ENCODE assay signal across 16 cellular contexts in genomic region chr20:62412194-62413024, GRCh38. TPM values are rescaled to one million over a fixed set of nuclear protein-coding genes. Genes with fewer than 3 reads are reported as not detected.
DNase-seq lines count a peak whose midpoint lies in the region; ATAC-seq and TF ChIP-seq lines count a peak whose summit lies in the region.
"Had no signal": no experiment of that assay in that cellular context is flagged by ENCODE, and none has a peak within 500 bp of the region (broad histone marks: within the 10 kb centered on the region; RNA-seq: fewer than 3 reads in every experiment).

No MANE protein-coding gene starts in this region.

- peak; percentile 95 for DNase-seq in COLO668 (lab: John Stamatoyannopoulos, UW; ENCODE audit: unreplicated experiment)
- DNase-seq in central memory CD8-positive, alpha-beta T cell (ENCODE audit: low spot score in 2 of 2), result no peak
- no peak for DNase-seq in effector CD4-positive, alpha-beta T cell
- DNase-seq in activated CD4-positive, alpha-beta T cell treated with anti-CD3 and anti-CD28 coated beads, Interleukin-2, amount 10 ng/mL, durations not matched to agents 7 days and 5 days, result no peak
- no peak for DNase-seq in activated naive CD4-positive, alpha-beta T cell treated with anti-CD3 and anti-CD28 coated beads, Interleukin-2, amount 50 U/mL, for 16 hours
- DNase-seq in stimulated activated CD8-positive, alpha-beta memory T cell treated with anti-CD3 and anti-CD28 coated beads, Interleukin-4, amount 100 ng/mL, for 48 hours, result no peak
- DNase-seq: DMS53, SIG-M5 had no signal

- peaks cover 4% of the 10 kb centered on the region for H3K36me3 Mint-ChIP-seq in central memory CD8-positive, alpha-beta T cell (ENCODE audit: insufficient read depth)
- H3K36me3 Mint-ChIP-seq in activated CD4-positive, alpha-beta T cell treated with anti-CD3 and anti-CD28 coated beads, Interleukin-2, amount 10 ng/mL, durations not matched to agents 7 days and 5 days (ENCODE audit: low read depth), result no peaks in the 10 kb centered on the region

- no peak for ATAC-seq in central memory CD8-positive, alpha-beta T cell (replicated peaks; ENCODE audit: extremely low read depth, poor library complexity, severe bottlenecking)

- H3K27me3 Mint-ChIP-seq in central memory CD8-positive, alpha-beta T cell, result no peaks in the 10 kb centered on the region
- H3K27me3 Mint-ChIP-seq in activated CD4-positive, alpha-beta T cell treated with anti-CD3 and anti-CD28 coated beads, Interleukin-2, amount 10 ng/mL, durations not matched to agents 7 days and 5 days, result no peaks in the 10 kb centered on the region

- CTCF ChIA-PET in HEK293 (lab: Yijun Ruan, JAX), result interaction anchor here (1.0 to 1.1 kb wide), 2 partner anchors 37 to 378 kb away, joined by 3 to 4 read pairs; no protein-coding TSS in a partner anchor
- CTCF ChIA-PET in activated CD4-positive, alpha-beta T cell treated with anti-CD3 and anti-CD28 coated beads, Interleukin-2, amount 10 ng/mL, durations not matched to agents 7 days and 5 days (lab: Charles Lee), result no interaction called here

- H3K4me3 ChIP-seq in HEK293 (ENCODE audit: low read depth, low read length) (no peak overlapping the region), muscle layer of duodenum (ENCODE audit: low read depth in 1 of 2, low read length in 2 of 2) (no peak overlapping the region)

- TF ChIP-seq CTCF in HEK293 (tag by site-specific recombination; IDR thresholded peaks at IDR 0.05), result no peak

- H3K27me3 ChIP-seq in muscle layer of duodenum (ENCODE audit: low read depth, low read length), result no peaks in the 10 kb centered on the region

- peak overlapping the region; percentile 58 for H3K27ac Mint-ChIP-seq in central memory CD8-positive, alpha-beta T cell (ENCODE audit: low read depth)
- no peak overlapping the region for H3K27ac Mint-ChIP-seq in activated CD4-positive, alpha-beta T cell treated with anti-CD3 and anti-CD28 coated beads, Interleukin-2, amount 10 ng/mL, durations not matched to agents 7 days and 5 days

- H3K36me3 ChIP-seq in HEK293 (ENCODE audit: control insufficient read depth in 2 of 2, insufficient read depth in 1 of 2, low read length in 2 of 2), result no peaks in the 10 kb centered on the region
- no peaks in the 10 kb centered on the region for H3K36me3 ChIP-seq in muscle layer of duodenum (ENCODE audit: control insufficient read depth in 1 of 2, insufficient read depth in 2 of 2, low read length in 2 of 2)

- no peak overlapping the region for H3K27ac ChIP-seq in HEK293 (ENCODE audit: extremely low read depth, low read depth, low read length)
- H3K27ac ChIP-seq in muscle layer of duodenum (ENCODE audit: low read length), result peak overlapping the region; percentile 69
- H3K27ac ChIP-seq: C4-2B had no signal

- no peak overlapping the region for H3K4me3 Mint-ChIP-seq in central memory CD8-positive, alpha-beta T cell
- H3K4me3 Mint-ChIP-seq in activated CD4-positive, alpha-beta T cell treated with anti-CD3 and anti-CD28 coated beads, Interleukin-2, amount 10 ng/mL, durations not matched to agents 7 days and 5 days, result no peak overlapping the region

- H3K4me1 ChIP-seq in HEK293 (ENCODE audit: control insufficient read depth, insufficient read depth, low read length) (peaks cover 4% of the 10 kb centered on the region; the same call in 1 of the 2 replicates), muscle layer of duodenum (ENCODE audit: control insufficient read depth in 1 of 2, insufficient read depth in 2 of 2, low read length in 2 of 2) (peaks cover 0 to 15% of the 10 kb centered on the region in 2 donors)

- H3K9me3 ChIP-seq in HEK293 (ENCODE audit: control insufficient read depth, insufficient read depth, low read depth, low read length), result no peaks in the 10 kb centered on the region
- no peaks in the 10 kb centered on the region for H3K9me3 ChIP-seq in muscle layer of duodenum (ENCODE audit: control insufficient read depth in 1 of 2, low read length in 2 of 2)

- H3K9me3 Mint-ChIP-seq in central memory CD8-positive, alpha-beta T cell, result no peaks in the 10 kb centered on the region
- no peaks in the 10 kb centered on the region for H3K9me3 Mint-ChIP-seq in activated CD4-positive, alpha-beta T cell treated with anti-CD3 and anti-CD28 coated beads, Interleukin-2, amount 10 ng/mL, durations not matched to agents 7 days and 5 days

- POLR2A ChIA-PET in HEK293 (lab: Yijun Ruan, JAX), result no interaction called here
- POLR2A ChIA-PET in activated CD4-positive, alpha-beta T cell treated with anti-CD3 and anti-CD28 coated beads, Interleukin-2, amount 10 ng/mL, durations not matched to agents 7 days and 5 days (lab: Charles Lee), result no interaction called here

- H3K4me1 Mint-ChIP-seq in central memory CD8-positive, alpha-beta T cell, result peaks cover 10% of the 10 kb centered on the region
- peaks cover 12% of the 10 kb centered on the region for H3K4me1 Mint-ChIP-seq in activated CD4-positive, alpha-beta T cell treated with anti-CD3 and anti-CD28 coated beads, Interleukin-2, amount 10 ng/mL, durations not matched to agents 7 days and 5 days

TF ChIP-seq in HEK293, 187 proteins besides CTCF, POLR2A, EP300 and RAD21:
- TF ChIP-seq ZIC2 (tag by site-specific recombination; IDR thresholded peaks at IDR 0.05) (peak; percentile 71), ZNF19 (tag by site-specific recombination; IDR thresholded peaks at IDR 0.05; ENCODE audit: low read depth) (no peak), ZNF404 (tag by site-specific recombination; IDR thresholded peaks at IDR 0.05) (no peak), ZBTB20 (tag by site-specific recombination; IDR thresholded peaks at IDR 0.05) (0 out of 2 replicates have a peak, but pooled peaks have one; percentile 26), ZFP69B (tag by site-specific recombination; IDR thresholded peaks at IDR 0.05) (0 out of 2 replicates have a peak, but pooled peaks have one; percentile 32), ZNF664 (tag by site-specific recombination; IDR thresholded peaks at IDR 0.05) (no peak), GLIS1 (tag by site-specific recombination; IDR thresholded peaks at IDR 0.05) (peak; percentile 27; the same call in 1 of the 2 replicates), ZBTB17 (tag by site-specific recombination; IDR thresholded peaks at IDR 0.05) (peak; percentile 69), ZNF544 (tag by site-specific recombination; IDR thresholded peaks at IDR 0.05) (no peak), ZBTB48 (tag by site-specific recombination; IDR thresholded peaks at IDR 0.05) (no peak), PATZ1 (tag by site-specific recombination; IDR thresholded peaks at IDR 0.05) (peak; percentile 20; the same call in 1 of the 2 replicates), KLF1 (tag by site-specific recombination; IDR thresholded peaks at IDR 0.05) (peak; percentile 59), ZFHX2 (tag by site-specific recombination; conservative IDR thresholded peaks at IDR 0.05) (no peak)

RNA-seq across cellular contexts. Expression of gene CABLES2, which starts 5.3 kb away (rescaled TPM):
- 10 to 100 TPM; 19.1 to 22.5 TPM for total RNA-seq in activated CD4-positive, alpha-beta T cell treated with anti-CD3 and anti-CD28 coated beads, Interleukin-2, amount 10 ng/mL, durations not matched to agents 7 days and 5 days

RNA-seq across cellular contexts. Expression of gene RBBP8NL, which starts 14.9 kb away (rescaled TPM):
- not detected for total RNA-seq in activated CD4-positive, alpha-beta T cell treated with anti-CD3 and anti-CD28 coated beads, Interleukin-2, amount 10 ng/mL, durations not matched to agents 7 days and 5 days
- total RNA-seq: A673, H4, HT1080, OCI-LY7, RPMI7951 had no signal

RNA-seq across cellular contexts. Expression of gene RPS21, which starts 25.5 kb away (rescaled TPM):
- 1,000 to 10,000 TPM; 1,391 to 1,979 TPM for total RNA-seq in activated CD4-positive, alpha-beta T cell treated with anti-CD3 and anti-CD28 coated beads, Interleukin-2, amount 10 ng/mL, durations not matched to agents 7 days and 5 days

RNA-seq across cellular contexts. Expression of gene LAMA5, which starts 45.3 kb away (rescaled TPM):
- total RNA-seq in activated CD4-positive, alpha-beta T cell treated with anti-CD3 and anti-CD28 coated beads, Interleukin-2, amount 10 ng/mL, durations not matched to agents 7 days and 5 days, result under 1 TPM; 0.64 to 0.67 TPM
